ENCODE assay signal across 18 cellular contexts in genomic region chr7:155972651-155973349, GRCh38.
"Had no signal": no experiment of that assay in that cellular context is flagged by ENCODE, and none has a peak within 500 bp of the region (broad histone marks: within the 10 kb centered on the region; RNA-seq: fewer than 3 reads in every experiment).

No MANE protein-coding gene starts in this region.

- H3K36me3 Mint-ChIP-seq: activated naive CD4-positive, alpha-beta T cell treated with anti-CD3 and anti-CD28 coated beads, Interleukin-2, amount 50 U/mL, for 24 hours; natural killer cell had no signal

- H3K4me3 Mint-ChIP-seq: activated CD4-positive, alpha-beta T cell treated with anti-CD3 and anti-CD28 coated beads, Interleukin-2, amount 10 ng/mL, durations not matched to agents 7 days and 5 days; activated naive CD4-positive, alpha-beta T cell treated with anti-CD3 and anti-CD28 coated beads, Interleukin-2, amount 50 U/mL, for 24 hours; activated T-cell treated with anti-CD3 and anti-CD28 coated beads, Interleukin-2, amount 50 U/mL, for 24 hours; natural killer cell; T-helper 17 cell; WTC11 had no signal

- H3K4me1 ChIP-seq: esophagus muscularis mucosa, tibial nerve had no signal

- H3K9me3 Mint-ChIP-seq: activated CD4-positive, alpha-beta T cell treated with anti-CD3 and anti-CD28 coated beads, Interleukin-2, amount 10 ng/mL, durations not matched to agents 7 days and 5 days; activated naive CD4-positive, alpha-beta T cell treated with anti-CD3 and anti-CD28 coated beads, Interleukin-2, amount 50 U/mL, for 24 hours; activated T-cell treated with anti-CD3 and anti-CD28 coated beads, Interleukin-2, amount 50 U/mL, for 24 hours; natural killer cell had no signal

- H3K27ac Mint-ChIP-seq: activated CD4-positive, alpha-beta T cell treated with anti-CD3 and anti-CD28 coated beads, Interleukin-2, amount 10 ng/mL, durations not matched to agents 7 days and 5 days; activated naive CD4-positive, alpha-beta T cell treated with anti-CD3 and anti-CD28 coated beads, Interleukin-2, amount 50 U/mL, for 24 hours; activated T-cell treated with anti-CD3 and anti-CD28 coated beads, Interleukin-2, amount 50 U/mL, for 24 hours; natural killer cell; T-helper 17 cell; WTC11 had no signal

- ATAC-seq: natural killer cell, T-helper 17 cell, WTC11 had no signal

- H3K27ac ChIP-seq: brain microvascular endothelial cell, dorsolateral prefrontal cortex, esophagus muscularis mucosa, tibial nerve had no signal

- H3K27me3 ChIP-seq: brain microvascular endothelial cell, tibial nerve had no signal

- H3K36me3 ChIP-seq: brain microvascular endothelial cell, esophagus muscularis mucosa, tibial nerve had no signal

- H3K9me3 ChIP-seq: esophagus muscularis mucosa, tibial nerve had no signal

- FAIRE-seq: endometrium had no signal

- H3K4me3 ChIP-seq: dorsolateral prefrontal cortex, esophagus muscularis mucosa, tibial nerve had no signal

- DNase-seq: activated CD4-positive, alpha-beta T cell treated with anti-CD3 and anti-CD28 coated beads, Interleukin-2, amount 10 ng/mL, durations not matched to agents 7 days and 5 days; activated effector memory CD4-positive, alpha-beta T cell treated with Interleukin-2 at 50 U/mL for 16 hours; activated T-cell treated with anti-CD3 and anti-CD28 coated beads, Interleukin-2, amount 50 U/mL, for 24 hours; amygdala; brain microvascular endothelial cell; cerebellar nuclear complex; hypothalamus; natural killer cell; occipital lobe; stimulated activated CD4-positive, alpha-beta T cell treated with anti-CD3 and anti-CD28 coated beads, Interleukin-15, amount 100 ng/mL, for 24 hours; stimulated activated CD4-positive, alpha-beta T cell treated with anti-CD3 and anti-CD28 coated beads, Interleukin-4, amount 100 ng/mL, for 4 hours; T-helper 17 cell had no signal

- H3K4me1 Mint-ChIP-seq: activated naive CD4-positive, alpha-beta T cell treated with anti-CD3 and anti-CD28 coated beads, Interleukin-2, amount 50 U/mL, for 24 hours; natural killer cell; WTC11 had no signal
